Comparison of ENCODE assay signal across 9 cellular contexts in genomic region chr22:18577848-18578247, GRCh38. TPM values are rescaled to one million over a fixed set of nuclear protein-coding genes. Genes with fewer than 3 reads are reported as not detected.
DNase-seq lines count a peak whose midpoint lies in the region; ATAC-seq, FAIRE-seq and TF ChIP-seq lines count a peak whose summit lies in the region.
"Not testable (repeated sequence)": the region's sequence is repeated elsewhere in the genome, so short reads cannot be mapped to it uniquely, and the experiment has no call there.
"Had no signal": no experiment of that assay in that cellular context is flagged by ENCODE, and none has a peak within 500 bp of the region (broad histone marks: within the 10 kb centered on the region; RNA-seq: fewer than 3 reads in every experiment).

No MANE protein-coding gene starts in this region.

- H3K4me1 ChIP-seq in cardiac muscle cell (ENCODE audit: low read depth); pancreas; upper lobe of right lung: not testable (repeated sequence)

- ATAC-seq in GM19025 (IDR thresholded peaks at IDR 0.05; ENCODE audit: low read depth, unreplicated experiment), result peak; percentile 92
- ATAC-seq in HG03175 (IDR thresholded peaks at IDR 0.05; ENCODE audit: unreplicated experiment), result peak; percentile 86
- ATAC-seq in SK-N-SH treated with all-trans-retinoic acid at 6 μM for 48 hours, result peak; percentile 81
- ATAC-seq in pancreas, result peak; percentile 87 to 94 (median 92)
- peak; percentile 95 for ATAC-seq in upper lobe of right lung

- H3K4me3 ChIP-seq in cardiac muscle cell (peak overlapping the region; percentile 15), upper lobe of right lung (peak overlapping the region; percentile 25)
- not testable (repeated sequence) for H3K4me3 ChIP-seq in pancreas

- peak; percentile 8 for DNase-seq in HCEC 1CT
- DNase-seq in activated naive CD4-positive, alpha-beta T cell treated with Interleukin-2 at 50 U/mL for 16 hours, result peak; percentile 26
- peak in 1 of 2 donors; percentile 56 for DNase-seq in cardiac muscle cell (ENCODE audit: low read depth in 1 of 2, low spot score in 1 of 2)
- peak in 1 of 6 donors; percentile 60 for DNase-seq in pancreas
- DNase-seq in upper lobe of right lung, result peak; percentile 72

- intact Hi-C loops in pancreas (cut with DNase I); upper lobe of right lung (cut with DNase I): not testable (repeated sequence)

- not testable (repeated sequence) for H3K36me3 ChIP-seq in cardiac muscle cell, pancreas, upper lobe of right lung

- FAIRE-seq in pancreas (lab: Jason Lieb, UNC), result not testable (repeated sequence)

- H3K9me3 ChIP-seq in cardiac muscle cell (ENCODE audit: low read depth); pancreas; upper lobe of right lung: not testable (repeated sequence)

- H3K27me3 ChIP-seq in cardiac muscle cell, pancreas, upper lobe of right lung: not testable (repeated sequence)

- TF ChIP-seq CTCF in cardiac muscle cell (IDR thresholded peaks at IDR 0.05; ENCODE audit: low read depth, low read length); pancreas (IDR thresholded peaks at IDR 0.05); upper lobe of right lung (IDR thresholded peaks at IDR 0.05): not testable (repeated sequence)

- not testable (repeated sequence) for H3K27ac ChIP-seq in cardiac muscle cell, pancreas, upper lobe of right lung

- WGBS in pancreas, 2 donors, result no CpG with 5 or more reads among the region's 53 CpGs

RNA-seq across cellular contexts. Expression of gene RIMBP3, which starts 33.9 kb away (rescaled TPM):
- total RNA-seq in cardiac muscle cell (3.1 and 4.1 TPM in 2 replicates), pancreas (under 1 TPM; 0.14 to 0.47 (median 0.24) TPM), upper lobe of right lung (0.87 TPM)
- polyA plus RNA-seq in cardiac muscle cell (0.60 and 1.4 TPM in 2 replicates), pancreas (under 1 TPM; 0.02 to 0.04 TPM)

RNA-seq across cellular contexts. Expression of gene TMEM191B, which starts 50.2 kb away (rescaled TPM):
- 8.1 and 14.3 TPM in 2 replicates for total RNA-seq in cardiac muscle cell
- 19.2 and 24.2 TPM in 2 replicates for polyA plus RNA-seq in cardiac muscle cell
- total RNA-seq in pancreas, result under 1 TPM in 3 of 6 donors, not detected in 3; 0.28 to 0.69 (median 0.35) TPM
- 1 to 10 TPM; 1.2 to 1.6 TPM for polyA plus RNA-seq in pancreas
- total RNA-seq in upper lobe of right lung, result 2.1 TPM

RNA-seq across cellular contexts. Expression of gene GGTLC3, which starts 59.9 kb away (rescaled TPM):
- 1.2 TPM in 2 replicates for total RNA-seq in cardiac muscle cell
- 2.2 and 5.9 TPM in 2 replicates for polyA plus RNA-seq in cardiac muscle cell
- not detected for total RNA-seq in pancreas
- polyA plus RNA-seq in pancreas, result under 1 TPM in 1 of 2 donors, not detected in 1; 0.61 TPM
- 13.1 TPM for total RNA-seq in upper lobe of right lung
- total RNA-seq: stomach had no signal
